20 cellular contexts compared by ENCODE assay signal in the genomic region with DNA sequence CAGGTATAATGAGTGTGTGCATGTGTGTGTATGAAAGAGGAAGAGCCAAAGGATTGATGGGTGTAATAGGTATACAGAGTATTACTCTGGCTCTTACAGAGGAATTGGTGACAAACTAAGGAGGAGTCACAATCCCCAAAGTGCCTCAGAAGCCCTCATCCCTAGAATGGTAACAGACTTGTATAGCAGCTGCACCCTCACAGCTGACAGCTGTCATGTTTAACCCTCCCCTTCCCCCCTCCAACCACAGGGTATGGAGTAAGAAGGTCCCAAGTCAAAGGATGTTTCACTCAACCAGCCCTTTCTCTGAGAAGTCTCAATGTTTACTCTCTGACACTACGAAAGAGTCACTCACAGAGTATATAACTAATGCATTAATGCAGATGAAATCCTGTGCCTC.
"Had no signal": no experiment of that assay in that cellular context is flagged by ENCODE, and none has a peak within 500 bp of the region (broad histone marks: within the 10 kb centered on the region; RNA-seq: fewer than 3 reads in every experiment).

No MANE protein-coding gene starts in this region.

- DNase-seq: colonic mucosa; dermis blood vessel endothelial cell; endodermal cell; heart right ventricle; hypothalamus; mammary epithelial cell; natural killer cell; posterior cingulate gyrus; stimulated activated CD4-positive, alpha-beta T cell treated with anti-CD3 and anti-CD28 coated beads, Interleukin-2, amount 100 ng/mL, for 24 hours; stimulated activated CD4-positive, alpha-beta T cell treated with anti-CD3 and anti-CD28 coated beads, Interleukin-4, amount 100 ng/mL, for 4 hours; stimulated activated naive B cell treated with anti-CD40 and anti-IgM and Interleukin-4, amounts not matched to agents 10 μg/mL and 1 μg/mL and 100 μg/mL, for 72 hours; stimulated activated naive CD8-positive, alpha-beta T cell treated with anti-CD3 and anti-CD28 coated beads, Interleukin-15, amount 100 ng/mL, for 72 hours; testis; upper lobe of right lung had no signal

- H3K27ac ChIP-seq: colonic mucosa, heart right ventricle, skin epidermis, testis, tibial nerve, upper lobe of right lung had no signal

- H3K9me3 ChIP-seq: colonic mucosa, heart right ventricle, testis, tibial nerve, upper lobe of right lung had no signal

- H3K27ac Mint-ChIP-seq: endodermal cell; natural killer cell; stimulated activated naive B cell treated with anti-CD40 and anti-IgM and Interleukin-4, amounts not matched to agents 10 μg/mL and 1 μg/mL and 100 μg/mL, for 72 hours; stimulated activated naive CD8-positive, alpha-beta T cell treated with anti-CD3 and anti-CD28 coated beads, Interleukin-15, amount 100 ng/mL, for 72 hours had no signal

- H3K9me3 Mint-ChIP-seq: endodermal cell; natural killer cell; neural crest cell; stimulated activated naive B cell treated with anti-CD40 and anti-IgM and Interleukin-4, amounts not matched to agents 10 μg/mL and 1 μg/mL and 100 μg/mL, for 72 hours; stimulated activated naive CD8-positive, alpha-beta T cell treated with anti-CD3 and anti-CD28 coated beads, Interleukin-15, amount 100 ng/mL, for 72 hours had no signal

- H3K36me3 Mint-ChIP-seq: natural killer cell; stimulated activated naive B cell treated with anti-CD40 and anti-IgM and Interleukin-4, amounts not matched to agents 10 μg/mL and 1 μg/mL and 100 μg/mL, for 72 hours had no signal

- H3K4me3 ChIP-seq: colonic mucosa, heart right ventricle, skin epidermis, testis, tibial nerve, upper lobe of right lung had no signal

- H3K27me3 ChIP-seq: colonic mucosa, testis, tibial nerve, upper lobe of right lung had no signal

- FAIRE-seq: endothelial cell of umbilical vein, frontal cortex, islet of Langerhans had no signal

- H3K4me3 Mint-ChIP-seq: endodermal cell; natural killer cell; neural crest cell; stimulated activated naive B cell treated with anti-CD40 and anti-IgM and Interleukin-4, amounts not matched to agents 10 μg/mL and 1 μg/mL and 100 μg/mL, for 72 hours; stimulated activated naive CD8-positive, alpha-beta T cell treated with anti-CD3 and anti-CD28 coated beads, Interleukin-15, amount 100 ng/mL, for 72 hours had no signal

- H3K4me1 ChIP-seq: colonic mucosa, heart right ventricle, testis, tibial nerve, upper lobe of right lung had no signal

- H3K27me3 Mint-ChIP-seq: stimulated activated naive B cell treated with anti-CD40 and anti-IgM and Interleukin-4, amounts not matched to agents 10 μg/mL and 1 μg/mL and 100 μg/mL, for 72 hours had no signal

- H3K36me3 ChIP-seq: colonic mucosa, heart right ventricle, tibial nerve, upper lobe of right lung had no signal
